Comparison of ENCODE assay signal across 8 cellular contexts in the genomic region with DNA sequence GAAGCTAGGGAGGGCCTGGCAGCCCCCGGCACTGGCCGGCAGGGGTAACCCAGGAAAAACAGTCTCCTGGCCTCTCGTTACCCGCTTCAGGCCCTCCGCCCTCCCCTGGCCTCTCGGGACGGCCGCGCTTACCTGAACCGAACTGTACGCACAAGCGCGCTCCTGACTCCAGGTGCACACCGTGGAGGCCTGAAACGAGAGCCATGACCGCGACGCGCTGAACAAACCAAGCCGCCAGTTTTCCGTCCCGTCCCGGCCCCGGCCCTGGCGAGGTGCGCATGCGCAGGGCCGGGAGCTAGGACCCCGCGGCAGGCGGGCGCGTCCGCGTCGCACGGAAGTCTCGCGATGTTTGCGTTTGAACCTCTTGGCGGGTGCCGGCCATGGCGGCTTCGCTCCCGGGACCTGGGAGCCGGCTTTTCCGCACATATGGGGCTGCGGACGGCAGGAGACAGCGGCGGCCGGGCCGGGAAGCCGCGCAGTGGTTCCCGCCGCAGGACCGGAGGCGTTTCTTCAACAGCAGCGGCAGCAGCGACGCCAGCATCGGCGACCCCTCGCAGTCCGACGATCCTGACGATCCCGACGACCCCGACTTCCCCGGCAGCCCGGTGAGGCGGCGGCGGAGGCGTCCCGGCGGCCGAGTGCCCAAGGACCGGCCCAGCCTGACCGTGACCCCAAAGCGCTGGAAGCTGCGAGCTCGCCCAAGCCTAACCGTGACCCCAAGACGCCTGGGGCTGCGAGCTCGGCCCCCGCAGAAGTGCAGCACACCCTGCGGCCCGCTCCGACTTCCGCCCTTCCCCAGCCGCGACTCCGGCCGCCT. TPM values are rescaled to one million over a fixed set of nuclear protein-coding genes. Genes with fewer than 3 reads are reported as not detected.
DNase-seq lines count a peak whose midpoint lies in the region; ATAC-seq, FAIRE-seq and TF ChIP-seq lines count a peak whose summit lies in the region.

A gene (plus strand): TSS at position 348 of the 817 bp plus-strand sequence. CDS start 33 bp downstream, at position 381.

- BruUV-seq in HepG2 (replicated peaks; lab: Mats Ljungman, UMichigan) = no TSS peak

- peak; percentile 60 for ATAC-seq in HG03457 (IDR thresholded peaks at IDR 0.05; ENCODE audit: unreplicated experiment)
- ATAC-seq in HepG2 = peak; percentile 88

- intact Hi-C loops in HepG2 (cut with micrococcal nuclease; ENCODE audit: unreplicated experiment) = no loop called here

- H4K20me1 ChIP-seq in BLaER1 (peaks cover 32% of the 10 kb centered on the region; the same call in 1 of the 2 replicates), HepG2 (ENCODE audit: insufficient read depth, low read length) (no peaks in the 10 kb centered on the region)

- in situ Hi-C loops in HepG2 (cut with HindIII; ENCODE audit: extremely low pct_ligation_motif_present, low pct_unique_long_range_greater_than_20kb) = no loop called here

- CTCF ChIA-PET in HepG2 (lab: Yijun Ruan, JAX; ENCODE audit: low intra/inter-chr PET ratio, low total read pairs) = interaction anchor here (0.9 kb wide), 1 partner anchor 103 kb away, joined by 3 read pairs; no protein-coding TSS in a partner anchor

- TF ChIP-seq RAD21 in HepG2 (CRISPR knock-in tag; IDR thresholded peaks at IDR 0.05) = no peak; the same call in 1 of the 2 replicates

- H3K4me1 ChIP-seq in BLaER1 = peaks cover 73% of the 10 kb centered on the region
- peaks cover 49% of the 10 kb centered on the region for H3K4me1 ChIP-seq in HepG2 (ENCODE audit: insufficient read depth, low read length)

- H3K27me3 ChIP-seq in BLaER1 (no peaks in the 10 kb centered on the region), HepG2 (ENCODE audit: control insufficient read depth in 1 of 2, insufficient read depth in 2 of 2, low read length in 2 of 2) (no peaks in the 10 kb centered on the region; a peak in 1 of 5 replicates)

- H3K9ac ChIP-seq in BLaER1 (peak within 1 kb of the TSS; percentile 95), HepG2 (ENCODE audit: insufficient read depth, low read depth, low read length) (peak within 1 kb of the TSS; percentile 84)

- no peak; the same call in 1 of the 2 replicates for TF ChIP-seq CTCF in HepG2 (CRISPR knock-in tag; IDR thresholded peaks at IDR 0.05)

- peaks cover 63% of the 10 kb centered on the region for H3K36me3 ChIP-seq in BLaER1
- H3K36me3 ChIP-seq in HepG2 (replicated peaks in 1 of 2; ENCODE audit: control insufficient read depth in 1 of 2, insufficient read depth in 2 of 2, low read length in 2 of 2) = peaks cover 0 to 3% of the 10 kb centered on the region in 2 experiments; a peak in 2 of 5 replicates

- H3K9me3 ChIP-seq in BLaER1 (no peaks in the 10 kb centered on the region), HepG2 (ENCODE audit: low read length) (no peaks in the 10 kb centered on the region)

- peak within 1 kb of the TSS; percentile 90 for H3K27ac ChIP-seq in BLaER1
- H3K27ac ChIP-seq in HepG2 (ENCODE audit: extremely low read length, insufficient read depth, low read length) = peak within 1 kb of the TSS; percentile 80

- peaks cover 38% of the 10 kb centered on the region for H3K79me2 ChIP-seq in HepG2 (ENCODE audit: insufficient read depth, low read length)

- WGBS in HepG2 (ENCODE audit: low lambda C conversion rate) = 2% methylated on average over 24 of the region's 98 CpGs

- H3K4me2 ChIP-seq in BLaER1 (peak within 1 kb of the TSS; percentile 98), HepG2 (ENCODE audit: low read depth, low read length) (peak within 1 kb of the TSS; percentile 83)

- H3K4me3 ChIP-seq in BLaER1 (peak within 1 kb of the TSS; percentile 98), HepG2 (replicated peaks in 1 of 3; ENCODE audit: insufficient read depth in 1 of 3, low read depth in 2 of 3, low read length in 3 of 3) (peak within 1 kb of the TSS; percentile 65 to 99 (median 95))

- TF ChIP-seq EP300 in HepG2 (IDR thresholded peaks at IDR 0.05; ENCODE audit: low read depth in 2 of 2, low read length in 2 of 2) = no peak
- TF ChIP-seq EP300 in HepG2 (CRISPR knock-in tag; IDR thresholded peaks at IDR 0.05; ENCODE audit: borderline replicate concordance) = peak; percentile 46; the same call in 1 of the 2 replicates

- peak within 1 kb of the TSS; percentile 46 for H2AFZ ChIP-seq in HepG2 (ENCODE audit: low read length)

- peak; percentile 92 for DNase-seq in GM19239 (ENCODE audit: insufficient read length, low spot score)
- DNase-seq in NCI-H526 treated with DMSO at 0.1 percent for 48 hours (lab: John Stamatoyannopoulos, UW) = peak; percentile 68
- peak; percentile 91 for DNase-seq in activated CD4-positive, alpha-beta T cell treated with anti-CD3 and anti-CD28 coated beads, Interleukin-2, amount 50 U/mL, for 1 hour
- peak; percentile 85 for DNase-seq in dedifferentiated amniotic fluid mesenchymal stem cell (ENCODE audit: extremely low spot score)
- DNase-seq in HepG2 (ENCODE audit: low spot score) = peak; percentile 83
- DNase-seq in stimulated activated CD4-positive, alpha-beta T cell treated with anti-CD3 and anti-CD28 coated beads, Interleukin-4, amount 100 ng/mL, for 1 hour = peak; percentile 92

- POLR2A ChIA-PET in HepG2 (lab: Yijun Ruan, JAX) = interaction anchor here (1.1 to 2.2 kb wide), 11 partner anchors 9 to 675 kb away, joined by 3 to 13 read pairs (median 5); a partner anchor contains a TSS

- peak; percentile 79 to 89 for TF ChIP-seq POLR2A in HepG2 (IDR thresholded peaks at IDR 0.05; ENCODE audit: insufficient read depth in 1 of 2, low read depth in 2 of 2, low read length in 2 of 2)

- peak; percentile 77 for FAIRE-seq in GM19239 (lab: Jason Lieb, UNC)
- FAIRE-seq in HepG2 (lab: Jason Lieb, UNC) = no peak

TF ChIP-seq in HepG2, 621 proteins besides CTCF, POLR2A, EP300 and RAD21 (continues in another document):
- TF ChIP-seq SKI (IDR thresholded peaks at IDR 0.05; ENCODE audit: partially characterized antibody) = peak; percentile 45
- TF ChIP-seq, protein P1, sequence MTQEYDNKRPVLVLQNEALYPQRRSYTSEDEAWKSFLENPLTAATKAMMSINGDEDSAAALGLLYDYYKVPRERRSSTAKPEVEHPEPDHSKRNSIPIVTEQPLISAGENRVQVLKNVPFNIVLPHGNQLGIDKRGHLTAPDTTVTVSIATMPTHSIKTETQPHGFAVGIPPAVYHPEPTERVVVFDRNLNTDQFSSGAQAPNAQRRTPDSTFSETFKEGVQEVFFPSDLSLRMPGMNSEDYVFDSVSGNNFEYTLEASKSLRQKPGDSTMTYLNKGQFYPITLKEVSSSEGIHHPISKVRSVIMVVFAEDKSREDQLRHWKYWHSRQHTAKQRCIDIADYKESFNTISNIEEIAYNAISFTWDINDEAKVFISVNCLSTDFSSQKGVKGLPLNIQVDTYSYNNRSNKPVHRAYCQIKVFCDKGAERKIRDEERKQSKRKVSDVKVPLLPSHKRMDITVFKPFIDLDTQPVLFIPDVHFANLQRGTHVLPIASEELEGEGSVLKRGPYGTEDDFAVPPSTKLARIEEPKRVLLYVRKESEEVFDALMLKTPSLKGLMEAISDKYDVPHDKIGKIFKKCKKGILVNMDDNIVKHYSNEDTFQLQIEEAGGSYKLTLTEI (CRISPR knock-in tag; conservative IDR thresholded peaks at IDR 0.05) = no peak
- TF ChIP-seq, protein P2, sequence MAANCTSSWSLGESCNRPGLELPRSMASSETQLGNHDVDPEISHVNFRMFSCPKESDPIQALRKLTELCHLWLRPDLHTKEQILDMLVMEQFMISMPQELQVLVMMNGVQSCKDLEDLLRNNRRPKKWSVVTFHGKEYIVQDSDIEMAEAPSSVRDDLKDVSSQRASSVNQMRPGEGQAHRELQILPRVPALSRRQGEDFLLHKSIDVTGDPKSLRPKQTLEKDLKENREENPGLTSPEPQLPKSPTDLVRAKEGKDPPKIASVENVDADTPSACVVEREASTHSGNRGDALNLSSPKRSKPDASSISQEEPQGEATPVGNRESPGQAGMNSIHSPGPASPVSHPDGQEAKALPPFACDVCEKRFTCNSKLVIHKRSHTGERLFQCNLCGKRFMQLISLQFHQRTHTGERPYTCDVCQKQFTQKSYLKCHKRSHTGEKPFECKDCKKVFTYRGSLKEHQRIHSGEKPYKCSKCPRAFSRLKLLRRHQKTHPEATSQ (CRISPR knock-in tag; IDR thresholded peaks at IDR 0.05; ENCODE audit: borderline replicate concordance) = peak; percentile 45; the same call in 1 of the 2 replicates
- 0 out of 2 replicates have a peak, but pooled peaks have one; percentile 48 for TF ChIP-seq ZNF713 (CRISPR knock-in tag; IDR thresholded peaks at IDR 0.05)
- TF ChIP-seq BRD4 (CRISPR knock-in tag; IDR thresholded peaks at IDR 0.05) = peak; percentile 82
- TF ChIP-seq SP140L (CRISPR knock-in tag; IDR thresholded peaks at IDR 0.05; ENCODE audit: borderline replicate concordance) = 0 out of 2 replicates have a peak, but pooled peaks have one; percentile 64
- peak; percentile 19; the same call in 1 of the 2 replicates for TF ChIP-seq FOSL2 (CRISPR knock-in tag; IDR thresholded peaks at IDR 0.05)
- TF ChIP-seq CAMTA2 (CRISPR knock-in tag; IDR thresholded peaks at IDR 0.05; ENCODE audit: borderline replicate concordance) = peak; percentile 89; the same call in 1 of the 2 replicates
- no peak for TF ChIP-seq TOE1 (CRISPR knock-in tag; IDR thresholded peaks at IDR 0.05)
- peak; percentile 84 for TF ChIP-seq ZNF724P (CRISPR knock-in tag; IDR thresholded peaks at IDR 0.05; ENCODE audit: borderline replicate concordance)

RNA-seq across cellular contexts. Expression of the gene that starts here (rescaled TPM):
- total RNA-seq in HepG2 (2016; rRNA removed; fragmentation: Illumina TruSeq; extraction: Trizol) = 7.8 and 8.1 TPM in 2 replicates
- 1.3 and 1.4 TPM in 2 replicates for total RNA-seq in HepG2 (2016; cell fraction: cytosol; rRNA removed; fragmentation: Illumina TruSeq; extraction: Trizol; ENCODE audit: low read depth)
- 7.4 and 8.8 TPM in 2 replicates for total RNA-seq in HepG2 (2016; cell fraction: insoluble cytoplasmic fraction; rRNA removed; fragmentation: Illumina TruSeq; extraction: Trizol)
- total RNA-seq in HepG2 (2016; cell fraction: membrane; rRNA removed; fragmentation: Illumina TruSeq; extraction: Trizol) = 4.8 TPM in 2 replicates
- total RNA-seq in HepG2 (2016; cell fraction: nucleus; rRNA removed; fragmentation: Illumina TruSeq; extraction: Trizol) = 4.1 and 5.0 TPM in 2 replicates
- polyA plus RNA-seq in HepG2 (2011; rRNA removed) = 1.9 and 2.7 TPM in 2 replicates
- polyA plus RNA-seq in HepG2 (2011; cell fraction: cytosol; rRNA removed) = 1.5 and 1.9 TPM in 2 replicates
- 1.1 and 2.3 TPM in 2 replicates for polyA plus RNA-seq in HepG2 (2011; cell fraction: nucleus; rRNA removed)
- polyA plus RNA-seq in HepG2 (2012) = 1.1 and 1.9 TPM in 2 replicates
- polyA plus RNA-seq in HepG2 (2016; cell fraction: cytosol; fragmentation: Illumina TruSeq; extraction: Trizol; ENCODE audit: low read depth) = 0.50 and 0.65 TPM in 2 replicates
- 5.0 and 5.9 TPM in 2 replicates for polyA plus RNA-seq in HepG2 (2016; cell fraction: insoluble cytoplasmic fraction; fragmentation: Illumina TruSeq; extraction: Trizol; ENCODE audit: low read depth)
- 1.5 and 1.6 TPM in 2 replicates for polyA plus RNA-seq in HepG2 (2016; cell fraction: membrane; fragmentation: Illumina TruSeq; extraction: Trizol; ENCODE audit: low read depth)
- 3.6 and 4.4 TPM in 2 replicates for polyA plus RNA-seq in HepG2 (2016; cell fraction: nucleus; fragmentation: Illumina TruSeq; extraction: Trizol; ENCODE audit: insufficient read depth, low read depth)
- polyA minus RNA-seq in HepG2 (2011; rRNA and poly(A)+ RNA removed; ENCODE audit: low replicate concordance) = 5.0 and 17.7 TPM in 2 replicates
- 4.4 and 5.5 TPM in 2 replicates for polyA minus RNA-seq in HepG2 (2011; cell fraction: cytosol; rRNA and poly(A)+ RNA removed)
- polyA minus RNA-seq in HepG2 (2011; cell fraction: nucleus; rRNA and poly(A)+ RNA removed) = 3.0 and 5.7 TPM in 2 replicates

Comparison
In these comparisons a context has a peak if more than half of its experiments do, and no peak if none do; other contexts are left out.
1. Peak in every context shown above with its lines: DNase-seq, ATAC-seq, H3K4me3 ChIP-seq and H3K27ac ChIP-seq.